In genomic region chr2:6452702-6453481, GRCh38 we compare ENCODE assay signal across 12 cellular contexts.
A peak's percentile ranks its signal among the peaks of the same experiment; 100 is the strongest.
DNase-seq lines count a peak whose midpoint lies in the region; ATAC-seq and TF ChIP-seq lines count a peak whose summit lies in the region.
"Had no signal": no experiment of that assay in that cellular context is flagged by ENCODE, and none has a peak within 500 bp of the region (broad histone marks: within the 10 kb centered on the region; RNA-seq: fewer than 3 reads in every experiment).

No MANE protein-coding gene starts in this region.

- POLR2A ChIA-PET in HEK293T (lab: Yijun Ruan, JAX) = no interaction called here

- in situ Hi-C loops in ACHN (cut with HindIII; ENCODE audit: low pct_ligation_motif_present, low pct_unique_long_range_greater_than_20kb, low sequenced_read_pairs) = no loop called here

- ATAC-seq in GM18861 (IDR thresholded peaks at IDR 0.05; ENCODE audit: unreplicated experiment) (peak; percentile 55), foreskin keratinocyte (peak; percentile 78), GM21737 (IDR thresholded peaks at IDR 0.05; ENCODE audit: unreplicated experiment) (no peak), GM19023 (IDR thresholded peaks at IDR 0.05; ENCODE audit: unreplicated experiment) (no peak)
- ATAC-seq: activated CD4-positive, CD25-positive, alpha-beta regulatory T cell treated with anti-CD3 and anti-CD28 coated beads, Interleukin-2, amount 50 U/mL, for 24 hours had no signal

- no peak overlapping the region for H3K27ac ChIP-seq in foreskin keratinocyte
- H3K27ac ChIP-seq: adrenal gland, coronary artery had no signal

- H3K27me3 ChIP-seq in foreskin keratinocyte = no peaks in the 10 kb centered on the region
- H3K27me3 ChIP-seq: adrenal gland had no signal

- CTCF ChIA-PET in HEK293T (lab: Yijun Ruan, JAX) = no interaction called here

- no peaks in the 10 kb centered on the region for H3K4me1 ChIP-seq in foreskin keratinocyte
- H3K4me1 ChIP-seq: adrenal gland had no signal

- DNase-seq in ACHN = peak; percentile 48
- DNase-seq in OCI-M1 (lab: John Stamatoyannopoulos, UW) = peak; percentile 1
- DNase-seq in foreskin keratinocyte = peak in 1 of 2 donors; percentile 25
- no peak for DNase-seq in activated CD4-positive, alpha-beta T cell treated with anti-CD3 and anti-CD28 coated beads, Interleukin-2, amount 50 U/mL, for 4 hours
- no peak for DNase-seq in HEK293T (ENCODE audit: extremely low spot score)
- DNase-seq: adrenal gland, DMS79 had no signal

- TF ChIP-seq CTCF in foreskin keratinocyte (conservative IDR thresholded peaks at IDR 0.05) = peak; percentile 54

TF ChIP-seq in HEK293T, 16 proteins besides CTCF, POLR2A, EP300 and RAD21:
- TF ChIP-seq HDGF (IDR thresholded peaks at IDR 0.05; ENCODE audit: borderline replicate concordance) = no peak
- TF ChIP-seq ARNT (IDR thresholded peaks at IDR 0.05) = no peak
- no peak for TF ChIP-seq BHLHE40 (IDR thresholded peaks at IDR 0.05; ENCODE audit: borderline replicate concordance)
- no peak for TF ChIP-seq FOXM1 (IDR thresholded peaks at IDR 0.05; ENCODE audit: borderline replicate concordance)
- TF ChIP-seq TARDBP (IDR thresholded peaks at IDR 0.05) = no peak
- no peak for TF ChIP-seq L3MBTL2 (conservative IDR thresholded peaks at IDR 0.05)
- TF ChIP-seq ELF4 (IDR thresholded peaks at IDR 0.05) = no peak
- no peak for TF ChIP-seq FOXK2 (IDR thresholded peaks at IDR 0.05)
- no peak for TF ChIP-seq FOXA1 (IDR thresholded peaks at IDR 0.05)
- TF ChIP-seq ZNF384 (IDR thresholded peaks at IDR 0.05) = no peak
- TF ChIP-seq SP1 (IDR thresholded peaks at IDR 0.05) = no peak
- no peak for TF ChIP-seq CTBP1 (IDR thresholded peaks at IDR 0.05; ENCODE audit: borderline replicate concordance)
- TF ChIP-seq NFRKB (IDR thresholded peaks at IDR 0.05) = no peak
- TF ChIP-seq PKNOX1 (IDR thresholded peaks at IDR 0.05) = no peak
- no peak for TF ChIP-seq LEF1 (IDR thresholded peaks at IDR 0.05; ENCODE audit: borderline replicate concordance)
- TF ChIP-seq SUZ12 (IDR thresholded peaks at IDR 0.05) = no peak

Comparison
In these comparisons a context has a peak if more than half of its experiments do, and no peak if none do; other contexts are left out.
1. DNase-seq: peak in ACHN (single experiment) and OCI-M1 (single experiment); none in activated CD4-positive, alpha-beta T cell treated with anti-CD3 and anti-CD28 coated beads, Interleukin-2, amount 50 U/mL, for 4 hours (0 of 2) and HEK293T (single experiment).
2. ATAC-seq: peak in GM18861 (single experiment) and foreskin keratinocyte (single experiment); none in GM21737 (single experiment) and GM19023 (single experiment).